Comparison of ENCODE assay signal across 8 cellular contexts in the genomic region with DNA sequence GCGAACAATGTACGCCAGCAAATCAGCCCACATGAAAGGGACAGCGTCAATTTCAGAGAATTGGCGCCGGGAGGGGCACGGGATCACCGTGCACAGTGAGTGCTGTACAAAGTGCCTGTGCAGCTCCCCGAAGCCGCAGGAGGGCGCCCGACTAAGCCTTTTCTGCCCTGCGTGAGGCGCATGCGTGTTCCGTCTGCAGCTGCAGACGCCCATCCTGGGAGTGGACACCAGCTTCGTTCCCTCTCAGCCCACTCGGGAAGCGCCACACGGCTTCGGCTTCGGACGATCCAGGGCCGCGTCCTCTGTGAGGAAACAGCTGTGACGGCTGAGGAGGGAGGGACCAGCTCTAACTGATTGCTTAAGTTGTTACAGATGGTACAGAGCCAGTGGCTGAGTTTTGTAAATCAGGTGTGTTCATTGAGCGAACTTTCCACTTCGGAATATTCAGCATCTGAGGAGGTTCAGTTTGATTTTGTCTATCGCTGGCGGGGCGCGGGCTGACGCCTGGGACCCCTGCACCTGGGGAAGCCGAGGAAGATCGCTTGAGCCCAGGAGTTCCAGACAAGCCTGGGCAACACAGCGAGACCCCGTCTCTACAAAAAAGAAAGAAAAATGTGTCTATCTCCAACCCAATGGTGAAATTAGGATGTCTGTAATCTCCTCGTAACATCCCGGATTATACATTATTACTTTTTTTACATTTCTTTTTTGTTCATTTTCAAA. TPM values are rescaled to one million over a fixed set of nuclear protein-coding genes. Genes with fewer than 3 reads are reported as not detected.
DNase-seq lines count a peak whose midpoint lies in the region; ATAC-seq and TF ChIP-seq lines count a peak whose summit lies in the region.

No MANE protein-coding gene starts in this region.

- peak overlapping the region; percentile 93 for H3K27ac Mint-ChIP-seq in T-helper 17 cell

- intact Hi-C loops in left ventricle myocardium inferior (cut with micrococcal nuclease) (loop anchor here (10.0 kb wide), 1 partner anchor 60 kb away; no protein-coding TSS in a partner anchor), tibial artery (cut with DNase I; ENCODE audit: low total_unique reads) (no loop called here)

- H3K4me1 Mint-ChIP-seq in T-helper 17 cell, result peaks cover 15% of the 10 kb centered on the region

- DNase-seq in NCI-H128 (lab: John Stamatoyannopoulos, UW; ENCODE audit: unreplicated experiment) (peak; percentile 79), T-helper 17 cell (peak; percentile 81 to 92 (median 86)), amygdala (lab: John Stamatoyannopoulos, UW) (peak; percentile 33 to 96 (median 85)), left ventricle myocardium inferior (peak; percentile 94), pons (ENCODE audit: low spot score) (peak; percentile 93), tibial artery (peak; percentile 91 to 95)

- H3K4me1 ChIP-seq in left ventricle myocardium inferior, result peaks cover 15% of the 10 kb centered on the region
- H3K4me1 ChIP-seq in tibial artery, result peaks cover 0 to 18% (median 3%) of the 10 kb centered on the region in 4 donors

- peak; percentile 98 for ATAC-seq in T-helper 17 cell
- ATAC-seq in GM21381 (IDR thresholded peaks at IDR 0.05; ENCODE audit: unreplicated experiment), result no peak

- TF ChIP-seq CTCF in GM12875 (IDR thresholded peaks at IDR 0.05; ENCODE audit: borderline replicate concordance, insufficient read depth, low read depth, low read length) (peak; percentile 70), left ventricle myocardium inferior (IDR thresholded peaks at IDR 0.05; ENCODE audit: borderline replicate concordance) (peak; percentile 98), tibial artery (IDR thresholded peaks at IDR 0.05) (peak; percentile 85 to 90)

- H3K36me3 ChIP-seq in left ventricle myocardium inferior (no peaks in the 10 kb centered on the region), tibial artery (no peaks in the 10 kb centered on the region)

- H3K36me3 Mint-ChIP-seq in T-helper 17 cell (ENCODE audit: low read depth), result no peaks in the 10 kb centered on the region

- H3K27me3 ChIP-seq in left ventricle myocardium inferior (ENCODE audit: low read depth) (peaks cover 10% of the 10 kb centered on the region), tibial artery (no peaks in the 10 kb centered on the region)

- peak overlapping the region; percentile 63 for H3K27ac ChIP-seq in left ventricle myocardium inferior (replicated peaks)
- H3K27ac ChIP-seq in tibial artery, result peak overlapping the region; percentile 26 to 30

- H3K4me3 ChIP-seq in GM12875 (ENCODE audit: low read depth, low read length) (no peak overlapping the region), left ventricle myocardium inferior (peak overlapping the region; percentile 57), tibial artery (peak overlapping the region; percentile 32 to 47)

- peak overlapping the region; percentile 80 for H3K4me3 Mint-ChIP-seq in T-helper 17 cell

- peaks cover 26% of the 10 kb centered on the region for H3K27me3 Mint-ChIP-seq in T-helper 17 cell

- H3K9me3 ChIP-seq in T-helper 17 cell (ENCODE audit: control insufficient read depth, low read length, poor library complexity, severe bottlenecking) (no peaks in the 10 kb centered on the region), left ventricle myocardium inferior (replicated peaks) (no peaks in the 10 kb centered on the region), tibial artery (no peaks in the 10 kb centered on the region)

RNA-seq across cellular contexts. Expression of gene ZNF287, which starts 15.4 kb away (rescaled TPM):
- total RNA-seq in T-helper 17 cell, result 1 to 10 TPM; 6.6 to 7.6 TPM
- total RNA-seq in left ventricle myocardium inferior, result 9.9 TPM
